In the genomic region with DNA sequence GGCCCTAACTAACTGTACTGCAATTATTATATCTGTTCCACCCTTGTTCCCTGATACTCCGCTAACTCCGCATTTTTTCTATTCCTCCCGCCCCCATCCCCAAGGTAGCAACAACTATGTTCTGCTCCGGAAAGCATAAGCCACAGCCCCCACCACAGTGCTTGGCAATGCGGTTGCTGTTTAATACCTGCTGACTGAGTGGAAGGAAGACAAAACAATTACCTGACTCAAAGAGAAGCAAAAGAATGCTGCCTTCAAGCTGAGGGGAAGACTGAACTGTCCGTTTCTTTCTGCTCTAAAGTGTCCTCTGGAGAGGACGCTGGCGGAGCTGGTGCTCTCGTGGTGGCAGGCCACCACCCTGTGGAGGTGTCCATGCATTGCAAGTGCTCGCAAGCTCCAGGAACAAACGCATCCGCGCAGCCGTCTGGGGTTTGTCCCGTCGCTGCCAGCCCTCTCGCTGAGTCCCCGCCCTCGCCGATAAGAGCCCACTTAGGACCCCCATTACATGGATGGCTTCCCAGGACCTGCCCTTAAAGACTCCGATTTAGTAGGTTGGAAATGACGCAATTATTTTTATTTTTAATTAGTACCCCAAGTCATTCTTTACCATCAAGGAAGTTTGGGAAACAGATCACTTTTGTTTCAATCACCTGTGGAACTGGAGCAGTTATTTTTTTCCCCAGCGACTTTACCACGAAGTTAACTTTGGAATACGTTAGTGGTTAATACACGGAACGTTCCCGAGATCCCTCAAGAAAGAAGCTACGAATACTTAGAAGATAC, we compare ENCODE assay signal across 9 cellular contexts. TPM values are rescaled to one million over a fixed set of nuclear protein-coding genes. Genes with fewer than 3 reads are reported as not detected.
DNase-seq lines count a peak whose midpoint lies in the region; ATAC-seq and FAIRE-seq lines count a peak whose summit lies in the region.
"Had no signal": no experiment of that assay in that cellular context is flagged by ENCODE, and none has a peak within 500 bp of the region (broad histone marks: within the 10 kb centered on the region; RNA-seq: fewer than 3 reads in every experiment).

No MANE protein-coding gene starts in this region.

- H3K9me3 ChIP-seq in BLaER1 treated with 17β-estradiol and CSF1 and Interleukin-3, amounts not matched to agents 10 nM and 100 nM (replicated peaks in 1 of 11), result peaks cover 16 to 17% (median 17%) of the 10 kb centered on the region in 11 experiments

- H3K9ac ChIP-seq in BLaER1 treated with 17β-estradiol and CSF1 and Interleukin-3, amounts not matched to agents 10 nM and 100 nM, result peak overlapping the region; percentile 92 to 100 (median 97)

- peak overlapping the region; percentile 83 to 97 (median 95) for H3K4me2 ChIP-seq in BLaER1 treated with 17β-estradiol and CSF1 and Interleukin-3, amounts not matched to agents 10 nM and 100 nM

- DNase-seq in GM19239 (ENCODE audit: insufficient read length, low spot score), result peak; percentile 45
- peak; percentile 96 for DNase-seq in NCI-H69 (lab: John Stamatoyannopoulos, UW)
- peak; percentile 81 to 87 for DNase-seq in activated CD4-positive, alpha-beta T cell treated with anti-CD3 and anti-CD28 coated beads, Interleukin-2, amount 50 U/mL, for 48 hours
- peak; percentile 89 for DNase-seq in ecto neural progenitor cell (ENCODE audit: low spot score)
- peak; percentile 94 to 95 for DNase-seq in lung microvascular endothelial cell (ENCODE audit: low read depth in 2 of 2)
- peak; percentile 58 to 64 (median 62) for DNase-seq in stimulated activated CD4-positive, alpha-beta T cell treated with anti-CD3 and anti-CD28 coated beads, TNF-alpha, amount 100 ng/mL, for 4 hours (ENCODE audit: low read depth in 3 of 3)

- peak; percentile 33 for ATAC-seq in HG03457 (IDR thresholded peaks at IDR 0.05; ENCODE audit: unreplicated experiment)

- no peaks in the 10 kb centered on the region for H3K27me3 ChIP-seq in BLaER1 treated with 17β-estradiol and CSF1 and Interleukin-3, amounts not matched to agents 10 nM and 100 nM

- FAIRE-seq in GM19239 (lab: Jason Lieb, UNC), result peak; percentile 68
- FAIRE-seq: endometrium had no signal

- H3K4me1 ChIP-seq in BLaER1 treated with 17β-estradiol and CSF1 and Interleukin-3, amounts not matched to agents 10 nM and 100 nM, result peaks cover 27 to 43% (median 37%) of the 10 kb centered on the region in 10 experiments

- H3K27ac ChIP-seq in BLaER1 treated with 17β-estradiol and CSF1 and Interleukin-3, amounts not matched to agents 10 nM and 100 nM, result peak overlapping the region; percentile 96 to 100 (median 98)

- H3K36me3 ChIP-seq in BLaER1 treated with 17β-estradiol and CSF1 and Interleukin-3, amounts not matched to agents 10 nM and 100 nM, result peaks cover 26 to 35% (median 32%) of the 10 kb centered on the region in 11 experiments

- peak overlapping the region; percentile 87 to 100 (median 92) for H3K4me3 ChIP-seq in BLaER1 treated with 17β-estradiol and CSF1 and Interleukin-3, amounts not matched to agents 10 nM and 100 nM

- peaks cover 8 to 25% (median 24%) of the 10 kb centered on the region in 11 experiments; a peak in 20 of 22 replicates for H4K20me1 ChIP-seq in BLaER1 treated with 17β-estradiol and CSF1 and Interleukin-3, amounts not matched to agents 10 nM and 100 nM

RNA-seq across cellular contexts. Expression of a gene that starts 1.6 kb away (rescaled TPM):
- total RNA-seq in lung microvascular endothelial cell, result 943 and 1,280 TPM in 2 replicates

RNA-seq across cellular contexts. Expression of a gene that starts 15.9 kb away (rescaled TPM):
- 736 and 834 TPM in 2 replicates for total RNA-seq in lung microvascular endothelial cell

RNA-seq across cellular contexts. Expression of a gene that starts 26.3 kb away (rescaled TPM):
- total RNA-seq in lung microvascular endothelial cell, result 1.1 and 8.7 TPM in 2 replicates

Comparison
In these comparisons a context has a peak if more than half of its experiments do, and no peak if none do; other contexts are left out.
1. Peak in every context shown above with its lines: DNase-seq, ATAC-seq, H3K4me3 ChIP-seq and H3K27ac ChIP-seq.
2. DNase-seq: peak in every context shown above with its lines; median percentile 96 in NCI-H69; 94 in lung microvascular endothelial cell; 89 in ecto neural progenitor cell; 84 in activated CD4-positive, alpha-beta T cell treated with anti-CD3 and anti-CD28 coated beads, Interleukin-2, amount 50 U/mL, for 48 hours; 62 in stimulated activated CD4-positive, alpha-beta T cell treated with anti-CD3 and anti-CD28 coated beads, TNF-alpha, amount 100 ng/mL, for 4 hours; 45 in GM19239.